In genomic region chr18:63832470-63832869, GRCh38 we compare ENCODE assay signal across 9 cellular contexts. TPM values are rescaled to one million over a fixed set of nuclear protein-coding genes. Genes with fewer than 3 reads are reported as not detected.
DNase-seq lines count a peak whose midpoint lies in the region; ATAC-seq and TF ChIP-seq lines count a peak whose summit lies in the region.
"Had no signal": no experiment of that assay in that cellular context is flagged by ENCODE, and none has a peak within 500 bp of the region (broad histone marks: within the 10 kb centered on the region; RNA-seq: fewer than 3 reads in every experiment).

No MANE protein-coding gene starts in this region.

- no peak overlapping the region for H3K4me3 Mint-ChIP-seq in effector memory CD8-positive, alpha-beta T cell
- H3K4me3 Mint-ChIP-seq: nephron had no signal

- no peak overlapping the region for H3K27ac Mint-ChIP-seq in effector memory CD8-positive, alpha-beta T cell
- H3K27ac Mint-ChIP-seq: nephron had no signal

- H3K4me3 ChIP-seq in fibroblast of villous mesenchyme (ENCODE audit: low read depth, low read length): no peak overlapping the region

- peak; percentile 50 for ATAC-seq in GM18519 (IDR thresholded peaks at IDR 0.05; ENCODE audit: low FRiP score, unreplicated experiment)
- peak; percentile 73 for ATAC-seq in GM21717 (IDR thresholded peaks at IDR 0.05; ENCODE audit: unreplicated experiment)
- peak; percentile 73 for ATAC-seq in HG03457 (IDR thresholded peaks at IDR 0.05; ENCODE audit: unreplicated experiment)
- ATAC-seq in effector memory CD8-positive, alpha-beta T cell (replicated peaks): no peak

- DNase-seq in fibroblast of villous mesenchyme (ENCODE audit: low read depth): peak; percentile 31
- no peak for DNase-seq in effector memory CD8-positive, alpha-beta T cell
- DNase-seq in NCI-H526 (lab: John Stamatoyannopoulos, UW): no peak
- DNase-seq in NCI-H2081 treated with DMSO at 0.1 percent for 48 hours (lab: John Stamatoyannopoulos, UW): no peak
- DNase-seq in posterior cingulate gyrus: no peak

- H3K36me3 Mint-ChIP-seq in effector memory CD8-positive, alpha-beta T cell (ENCODE audit: insufficient read depth): no peaks in the 10 kb centered on the region

- H3K4me1 Mint-ChIP-seq in effector memory CD8-positive, alpha-beta T cell (ENCODE audit: low read depth in 2 of 2): peaks cover 5 to 12% of the 10 kb centered on the region in 2 donors
- H3K4me1 Mint-ChIP-seq: nephron had no signal

- TF ChIP-seq CTCF in fibroblast of villous mesenchyme (IDR thresholded peaks at IDR 0.05; ENCODE audit: insufficient read depth, low read depth, low read length): no peak

- peaks cover 34 to 35% of the 10 kb centered on the region in 2 donors for H3K27me3 Mint-ChIP-seq in effector memory CD8-positive, alpha-beta T cell

- intact Hi-C loops in posterior cingulate gyrus (cut with DNase I): no loop called here

- no peaks in the 10 kb centered on the region for H3K9me3 Mint-ChIP-seq in effector memory CD8-positive, alpha-beta T cell
- H3K9me3 Mint-ChIP-seq: nephron had no signal

RNA-seq across cellular contexts. Expression of gene SERPINB2, which starts 55.0 kb away (rescaled TPM):
- 18.0 and 22.9 TPM in 2 replicates for total RNA-seq in fibroblast of villous mesenchyme

RNA-seq across cellular contexts. Expression of gene SERPINB7, which starts 57.3 kb away (rescaled TPM):
- total RNA-seq in fibroblast of villous mesenchyme: 6.1 and 13.0 TPM in 2 replicates
